Comparison of ENCODE assay signal across 19 cellular contexts in the genomic region with DNA sequence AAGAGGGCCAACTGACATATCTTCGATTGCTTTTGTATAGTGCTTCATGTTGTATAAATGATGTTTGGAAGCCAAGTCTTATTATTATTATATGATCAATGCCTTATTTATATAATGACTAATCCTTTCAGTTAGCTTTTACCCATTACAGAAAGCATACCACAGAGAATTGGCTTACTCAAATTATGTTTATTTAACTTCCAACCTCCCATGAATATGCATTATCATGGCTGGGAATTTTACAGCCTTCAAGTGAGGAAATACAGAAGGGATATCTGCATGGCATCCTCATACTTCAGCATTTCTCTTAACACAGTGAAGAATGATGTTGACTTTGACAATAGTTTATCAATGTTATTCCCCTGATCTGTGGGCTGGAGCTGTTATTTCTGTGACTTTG.
DNase-seq lines count a peak whose midpoint lies in the region; ATAC-seq, FAIRE-seq and TF ChIP-seq lines count a peak whose summit lies in the region.
"Had no signal": no experiment of that assay in that cellular context is flagged by ENCODE, and none has a peak within 500 bp of the region (broad histone marks: within the 10 kb centered on the region; RNA-seq: fewer than 3 reads in every experiment).

No MANE protein-coding gene starts in this region.

- H2AFZ ChIP-seq in IMR-90 (replicated peaks; ENCODE audit: low read length, poor library complexity) (no peak overlapping the region), osteoblast (ENCODE audit: low read length) (no peak overlapping the region)
- H2AFZ ChIP-seq: GM23338 had no signal

- H3K4ac ChIP-seq in IMR-90 (ENCODE audit: low read depth, low read length): no peak overlapping the region

- no peak overlapping the region; the same call in 1 of the 2 replicates for H2BK20ac ChIP-seq in IMR-90 (ENCODE audit: low read depth, low read length)

- H3K56ac ChIP-seq in IMR-90 (ENCODE audit: extremely low read depth, insufficient read depth, low read length): no peak overlapping the region

- no peak overlapping the region for H2BK15ac ChIP-seq in IMR-90 (ENCODE audit: low read depth, low read length)

- H3K14ac ChIP-seq in IMR-90 (replicated peaks; ENCODE audit: low read depth, low read length): 0 out of 2 replicates have a peak overlapping the region, but pooled peaks have one; percentile 19

- H2BK5ac ChIP-seq in IMR-90 (ENCODE audit: low read depth, low read length, poor library complexity, severe bottlenecking): no peak overlapping the region

- H3K27ac ChIP-seq in IMR-90 (ENCODE audit: insufficient read depth, low read length) (no peak overlapping the region), osteoblast (ENCODE audit: low read depth, low read length) (peak overlapping the region; percentile 40)
- H3K27ac ChIP-seq: RWPE1 had no signal

- no TSS peak for BruUV-seq in IMR-90 (replicated peaks; lab: Mats Ljungman, UMichigan)

- CTCF ChIA-PET in IMR-90 (lab: Yijun Ruan, JAX): no interaction called here

- no peak overlapping the region for H3K9ac ChIP-seq in IMR-90 (ENCODE audit: low read depth, low read length)

- in situ Hi-C loops in IMR-90 (cut with MboI; ENCODE audit: low sequenced_read_pairs): no loop called here
- in situ Hi-C loops in astrocyte of the cerebellum (cut with HindIII; ENCODE audit: low sequenced_read_pairs): no loop called here

- DNase-seq in IMR-90: peak; percentile 76
- peak; percentile 40 for DNase-seq in astrocyte of the cerebellum (ENCODE audit: low read depth)
- peak; percentile 30 for DNase-seq in fibroblast of gingiva (ENCODE audit: low read depth)
- no peak for DNase-seq in osteoblast (ENCODE audit: insufficient read length, low spot score, missing footprints)
- no peak for DNase-seq in medulla oblongata (ENCODE audit: extremely low spot score)
- DNase-seq in NCI-H82 (lab: John Stamatoyannopoulos, UW): no peak
- DNase-seq in GM12891 (ENCODE audit: insufficient read length, low spot score): no peak
- no peak for DNase-seq in SKM-1 treated with dmso at 0.1 percent for 144 hours (lab: John Stamatoyannopoulos, UW; ENCODE audit: unreplicated experiment)
- DNase-seq: Caco-2; CD4-positive, alpha-beta T cell; GDM1; KBM-7; NCI-H1105 treated with DMSO at 0.1 percent for 48 hours; NCI-H1694 treated with DMSO at 0.1 percent for 48 hours; SIG-M5 had no signal

- WGBS in IMR-90 (ENCODE audit: extremely low coverage in 2 of 2, insufficient read length in 1 of 2), 2 experiments: no CpG with 5 or more reads among the region's 1 CpG

- H3K18ac ChIP-seq in IMR-90 (ENCODE audit: low read depth, low read length): no peak overlapping the region

- TF ChIP-seq POLR2A in IMR-90 (IDR thresholded peaks at IDR 0.05; ENCODE audit: low read depth, low read length) (no peak), GM12891 (IDR thresholded peaks at IDR 0.05; ENCODE audit: low read depth, low read length) (no peak)

- no peak for TF ChIP-seq CTCF in IMR-90 (conservative IDR thresholded peaks at IDR 0.05; ENCODE audit: low read depth, low read length)
- no peak for TF ChIP-seq CTCF in astrocyte of the cerebellum (IDR thresholded peaks at IDR 0.05; ENCODE audit: low read depth, low read length, missing control alignments)
- no peak for TF ChIP-seq CTCF in osteoblast (IDR thresholded peaks at IDR 0.05; ENCODE audit: extremely low read depth, low read depth, low read length)

- H4K20me1 ChIP-seq in IMR-90 (ENCODE audit: insufficient read depth, low read length): no peaks in the 10 kb centered on the region
- H4K20me1 ChIP-seq in osteoblast (ENCODE audit: insufficient read depth, low read length): no peaks in the 10 kb centered on the region

- H3K79me2 ChIP-seq in osteoblast (ENCODE audit: insufficient read depth, low read length): no peaks in the 10 kb centered on the region

- peaks cover 8% of the 10 kb centered on the region for H3K4me1 ChIP-seq in IMR-90 (ENCODE audit: control insufficient read depth, insufficient read depth, low read length)
- peaks cover 36% of the 10 kb centered on the region for H3K4me1 ChIP-seq in osteoblast (ENCODE audit: insufficient read depth, low read length)
- H3K4me1 ChIP-seq: Caco-2 had no signal

- H3K36me3 ChIP-seq in IMR-90 (ENCODE audit: control insufficient read depth, insufficient read depth, low read length) (no peaks in the 10 kb centered on the region), osteoblast (ENCODE audit: insufficient read depth, low read length) (no peaks in the 10 kb centered on the region)

- intact Hi-C loops in IMR-90 (cut with micrococcal nuclease): no loop called here

- H2AK9ac ChIP-seq in IMR-90 (replicated peaks; ENCODE audit: low read depth, low read length, poor library complexity): no peak overlapping the region

- H4K8ac ChIP-seq in IMR-90 (ENCODE audit: low read depth in 2 of 2, low read length in 2 of 2): no peak overlapping the region

- H3K9me3 ChIP-seq in IMR-90 (ENCODE audit: control insufficient read depth, insufficient read depth, low read length): no peaks in the 10 kb centered on the region
- H3K9me3 ChIP-seq in osteoblast (ENCODE audit: low read depth, low read length): no peaks in the 10 kb centered on the region
- H3K9me3 ChIP-seq: Caco-2 had no signal

- POLR2A ChIA-PET in IMR-90 (lab: Charles Lee; ENCODE audit: unreplicated experiment): no interaction called here

- H3K4me2 ChIP-seq in IMR-90 (ENCODE audit: low read depth, low read length) (no peak overlapping the region), osteoblast (ENCODE audit: insufficient read depth, low read length) (peak overlapping the region; percentile 12)
- H3K4me2 ChIP-seq: GM23338 had no signal

- no peaks in the 10 kb centered on the region for H3K79me1 ChIP-seq in IMR-90 (ENCODE audit: low read depth in 1 of 2, low read length in 2 of 2)

- H3K23ac ChIP-seq in IMR-90 (ENCODE audit: low read depth, low read length): no peak overlapping the region

- TF ChIP-seq RAD21 in IMR-90 (IDR thresholded peaks at IDR 0.05; ENCODE audit: low read length): no peak

- dilution Hi-C loops in IMR-90 (cut with HindIII; ENCODE audit: low sequenced_read_pairs, unreplicated experiment): no loop called here

- no peaks in the 10 kb centered on the region; the same call in 1 of the 2 replicates for H3K9me1 ChIP-seq in IMR-90 (ENCODE audit: insufficient read depth, low read length)

- no peak overlapping the region for H4K5ac ChIP-seq in IMR-90 (ENCODE audit: low read depth, low read length)

- peak; percentile 19 for ATAC-seq in IMR-90 (ENCODE audit: low read depth)
- ATAC-seq: GM23338, HCT116 had no signal

- H3K4me3 ChIP-seq in IMR-90 (ENCODE audit: insufficient read depth, low read depth, low read length): no peak overlapping the region
- H3K4me3 ChIP-seq in astrocyte of the cerebellum (ENCODE audit: low read depth, low read length): no peak overlapping the region
- H3K4me3 ChIP-seq in osteoblast (ENCODE audit: insufficient read depth, low read length): no peak overlapping the region
- H3K4me3 ChIP-seq: GM23338 had no signal

- H3K27me3 ChIP-seq in IMR-90 (ENCODE audit: control insufficient read depth, insufficient read depth, low read length) (no peaks in the 10 kb centered on the region), osteoblast (ENCODE audit: insufficient read depth, low read length) (no peaks in the 10 kb centered on the region)

- no peak overlapping the region for H2AK5ac ChIP-seq in IMR-90 (ENCODE audit: low read depth, low read length)

- no peak for FAIRE-seq in GM12891 (lab: Jason Lieb, UNC)
- FAIRE-seq: A204.1 had no signal

- H4K91ac ChIP-seq in IMR-90 (ENCODE audit: insufficient read depth, low read depth, low read length): no peak overlapping the region

- H2BK120ac ChIP-seq in IMR-90 (ENCODE audit: low read depth, low read length): no peak overlapping the region

TF ChIP-seq in IMR-90, 13 proteins besides CTCF, POLR2A, EP300 and RAD21:
- peak; percentile 21; the same call in 1 of the 2 replicates for TF ChIP-seq NFE2L2 (IDR thresholded peaks at IDR 0.05; ENCODE audit: low read depth, low read length)
- no peak for TF ChIP-seq MXI1 (IDR thresholded peaks at IDR 0.05; ENCODE audit: borderline replicate concordance, low read depth, low read length)
- peak; percentile 36; the same call in 1 of the 2 replicates for TF ChIP-seq FOS (IDR thresholded peaks at IDR 0.05; ENCODE audit: low read depth, low read length)
- no peak for TF ChIP-seq CEBPB (IDR thresholded peaks at IDR 0.05; ENCODE audit: low read depth, low read length)
- TF ChIP-seq RCOR1 (IDR thresholded peaks at IDR 0.05; ENCODE audit: insufficient replicate concordance, low read length): no peak
- no peak for TF ChIP-seq RFX5 (IDR thresholded peaks at IDR 0.05; ENCODE audit: low read depth, low read length)

TF ChIP-seq in GM12891, 5 proteins besides CTCF, POLR2A, EP300 and RAD21:
- TF ChIP-seq PAX5 (IDR thresholded peaks at IDR 0.05; ENCODE audit: insufficient read depth, low read length, severe bottlenecking): no peak
- no peak for TF ChIP-seq SPI1 (IDR thresholded peaks at IDR 0.05; ENCODE audit: low read depth, low read length)

Comparison
In these comparisons a context has a peak if more than half of its experiments do, and no peak if none do; other contexts are left out.
1. DNase-seq: peak in IMR-90 (single experiment), astrocyte of the cerebellum (single experiment) and fibroblast of gingiva (single experiment); none in osteoblast (single experiment), medulla oblongata (single experiment), NCI-H82 (single experiment), GM12891 (single experiment) and SKM-1 treated with dmso at 0.1 percent for 144 hours (single experiment).